12 cellular contexts compared by ENCODE assay signal in genomic region chr21:15631342-15631741, GRCh38.
DNase-seq lines count a peak whose midpoint lies in the region; ATAC-seq lines count a peak whose summit lies in the region.
"Had no signal": no experiment of that assay in that cellular context is flagged by ENCODE, and none has a peak within 500 bp of the region (broad histone marks: within the 10 kb centered on the region; RNA-seq: fewer than 3 reads in every experiment).

No MANE protein-coding gene starts in this region.

- peaks cover 6% of the 10 kb centered on the region for H3K4me1 ChIP-seq in GM23248 (ENCODE audit: insufficient read depth)

- no peaks in the 10 kb centered on the region for H3K9me2 ChIP-seq in GM23248 (ENCODE audit: insufficient read depth)

- ATAC-seq in HG03139 (IDR thresholded peaks at IDR 0.05; ENCODE audit: unreplicated experiment) (no peak), GM21723 (IDR thresholded peaks at IDR 0.05; ENCODE audit: unreplicated experiment) (no peak), HG02885 (IDR thresholded peaks at IDR 0.05; ENCODE audit: poor library complexity, unreplicated experiment) (no peak)
- ATAC-seq: left lobe of liver had no signal

- H3K27me3 ChIP-seq in GM23248 (replicated peaks; ENCODE audit: insufficient read depth): no peaks in the 10 kb centered on the region

- H3K4me3 ChIP-seq in GM23248: no peak overlapping the region

- H3K9ac ChIP-seq in GM23248: peak overlapping the region; percentile 31; the same call in 1 of the 2 replicates
- H3K9ac ChIP-seq: KMS-11 had no signal

- H3K27ac ChIP-seq in GM23248: peak overlapping the region; percentile 54
- H3K27ac ChIP-seq: KMS-11, WERI-Rb-1 had no signal

- H4K20me1 ChIP-seq in GM23248 (ENCODE audit: insufficient read depth): no peaks in the 10 kb centered on the region

- DNase-seq in GM23248 (peak; percentile 90), amniotic epithelial cell (ENCODE audit: low read depth) (peak; percentile 67), fibroblast of the conjunctiva (ENCODE audit: low read depth) (peak; percentile 38), renal cortical epithelial cell (ENCODE audit: low read depth) (peak; percentile 71)
- no peak for DNase-seq in effector CD4-positive, alpha-beta T cell
- DNase-seq: small intestine, WERI-Rb-1 had no signal

- in situ Hi-C loops in GM23248 (cut with MboI): no loop called here

- peaks cover 6% of the 10 kb centered on the region; the same call in 1 of the 2 replicates for H3F3A ChIP-seq in GM23248 (ENCODE audit: insufficient read depth)

- H3K36me3 ChIP-seq in GM23248 (ENCODE audit: low read depth): no peaks in the 10 kb centered on the region
- H3K36me3 ChIP-seq: WERI-Rb-1 had no signal

- no peak overlapping the region for H2AFZ ChIP-seq in GM23248

- H3K4me2 ChIP-seq in GM23248 (ENCODE audit: unreplicated experiment): peak overlapping the region; percentile 17
- H3K4me2 ChIP-seq: KMS-11 had no signal

- H3K79me2 ChIP-seq in GM23248 (ENCODE audit: insufficient read depth): no peaks in the 10 kb centered on the region

- WGBS in GM23248 (ENCODE audit: low coverage in 1 of 2, low lambda C conversion rate in 2 of 2, missing lambda C conversion rate in 2 of 2), 2 experiments: 0 to 4% methylated on average over 2 of the region's 2 CpGs

- H3K9me3 ChIP-seq in GM23248 (ENCODE audit: low read depth): no peaks in the 10 kb centered on the region
